Comparison of ENCODE assay signal across 18 cellular contexts in the genomic region with DNA sequence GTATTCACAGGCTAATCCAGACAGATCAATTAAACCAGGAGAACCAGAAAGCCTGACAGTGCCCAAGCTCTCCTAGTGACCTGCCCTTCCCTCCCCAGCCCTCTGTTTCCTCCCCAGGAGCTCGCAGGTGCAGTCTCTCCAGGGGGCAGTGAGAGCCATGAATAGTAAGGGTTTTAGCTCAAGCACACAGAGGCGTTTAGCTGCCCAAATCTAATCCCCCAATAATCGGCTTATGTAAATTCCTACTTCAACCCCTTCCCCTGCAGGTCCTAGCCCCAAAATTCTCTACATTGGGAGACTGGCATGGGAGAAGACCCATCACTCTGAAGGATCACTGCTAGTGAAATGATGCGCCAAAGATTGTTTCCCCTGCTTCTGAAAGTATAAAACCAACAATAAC. TPM values are rescaled to one million over a fixed set of nuclear protein-coding genes. Genes with fewer than 3 reads are reported as not detected.
A peak's percentile ranks its signal among the peaks of the same experiment; 100 is the strongest.
DNase-seq lines count a peak whose midpoint lies in the region; ATAC-seq lines count a peak whose summit lies in the region.
"Had no signal": no experiment of that assay in that cellular context is flagged by ENCODE, and none has a peak within 500 bp of the region (broad histone marks: within the 10 kb centered on the region; RNA-seq: fewer than 3 reads in every experiment).

No MANE protein-coding gene starts in this region.

- H2AK5ac ChIP-seq in mesendoderm (ENCODE audit: low read length): no peak overlapping the region

- H3K18ac ChIP-seq in mesendoderm (ENCODE audit: low read length): no peak overlapping the region

- H3K36me3 Mint-ChIP-seq in immature natural killer cell: peaks cover 0 to 2% (median 0%) of the 10 kb centered on the region in 3 donors

- H3K79me1 ChIP-seq in mesendoderm (ENCODE audit: low read length): no peaks in the 10 kb centered on the region

- H3K4me2 ChIP-seq in mesendoderm (ENCODE audit: low read length): no peak overlapping the region
- H3K4me2 ChIP-seq: BLaER1 treated with 17β-estradiol and CSF1 and Interleukin-3, amounts not matched to agents 10 nM and 100 nM had no signal

- peaks cover 4 to 10% (median 7%) of the 10 kb centered on the region in 3 donors for H3K27me3 Mint-ChIP-seq in immature natural killer cell (ENCODE audit: low read depth in 3 of 3)

- WGBS in mesendoderm (ENCODE audit: extremely low coverage, insufficient coverage, low lambda C conversion rate): no CpG with 5 or more reads among the region's 4 CpGs

- H3K79me2 ChIP-seq in mesendoderm (ENCODE audit: control insufficient read depth, insufficient read depth, low read length): no peaks in the 10 kb centered on the region

- H2BK5ac ChIP-seq in mesendoderm (ENCODE audit: low read length): no peak overlapping the region

- H3K27me3 ChIP-seq in NT2/D1 (ENCODE audit: insufficient read depth, insufficient read length) (peaks cover 26% of the 10 kb centered on the region), mesendoderm (ENCODE audit: insufficient read depth, low read length, poor library complexity) (peaks cover 10% of the 10 kb centered on the region)
- H3K27me3 ChIP-seq: SJCRH30 had no signal

- H3K4me3 ChIP-seq in NT2/D1 (ENCODE audit: insufficient read length, low read depth) (no peak overlapping the region), mesendoderm (ENCODE audit: low read length) (no peak overlapping the region)
- H3K4me3 ChIP-seq: BLaER1 treated with 17β-estradiol and CSF1 and Interleukin-3, amounts not matched to agents 10 nM and 100 nM; SJCRH30 had no signal

- DNase-seq in NCI-H1092 treated with DMSO at 0.1 percent for 48 hours (lab: John Stamatoyannopoulos, UW) (peak; percentile 7), NCI-H1092 (lab: John Stamatoyannopoulos, UW) (no peak), NCI-H146 treated with DMSO at 0.1 percent for 48 hours (lab: John Stamatoyannopoulos, UW; ENCODE audit: unreplicated experiment) (peak; percentile 59), NT2/D1 (ENCODE audit: low read depth, low spot score) (peak; percentile 57), mesendoderm (peak; percentile 19), immature natural killer cell (no peak)
- DNase-seq: DMS79; KG1; NCI-H1105; NCI-H2029 treated with DMSO at 0.1 percent for 48 hours; NCI-H446; NK-92 treated with Interleukin-12 subunit alpha and Interleukin-12 subunit beta, amount 100 ng/mL, for 24 hours; SJCRH30 had no signal

- no peak overlapping the region for H3K27ac ChIP-seq in mesendoderm (ENCODE audit: low read depth, low read length)
- H3K27ac ChIP-seq: 22Rv1; BLaER1 treated with 17β-estradiol and CSF1 and Interleukin-3, amounts not matched to agents 10 nM and 100 nM; RWPE1; SJCRH30 had no signal

- H3K23ac ChIP-seq in mesendoderm (ENCODE audit: low read length): no peak overlapping the region

- H3K4me1 ChIP-seq in NT2/D1 (ENCODE audit: insufficient read depth, insufficient read length) (peaks cover 3% of the 10 kb centered on the region), mesendoderm (ENCODE audit: control insufficient read depth, low read depth, low read length) (peaks cover 2% of the 10 kb centered on the region)

- H3K9me3 Mint-ChIP-seq in immature natural killer cell: no peaks in the 10 kb centered on the region

- ATAC-seq in GM21737 (IDR thresholded peaks at IDR 0.05; ENCODE audit: unreplicated experiment) (no peak), GM19463 (IDR thresholded peaks at IDR 0.05; ENCODE audit: unreplicated experiment) (no peak)

- H3K9ac ChIP-seq in NT2/D1 (ENCODE audit: insufficient read length, low read depth) (no peak overlapping the region), mesendoderm (ENCODE audit: low read length) (no peak overlapping the region)
- H3K9ac ChIP-seq: BLaER1 treated with 17β-estradiol and CSF1 and Interleukin-3, amounts not matched to agents 10 nM and 100 nM had no signal

- peaks cover 5 to 11% of the 10 kb centered on the region in 2 donors for H3K4me1 Mint-ChIP-seq in immature natural killer cell

- no peak overlapping the region for H3K4ac ChIP-seq in mesendoderm (ENCODE audit: low read depth, low read length)

- H2BK120ac ChIP-seq in mesendoderm (ENCODE audit: low read depth, low read length): no peak overlapping the region

- H3K27ac Mint-ChIP-seq in immature natural killer cell: no peak overlapping the region

- no peak overlapping the region for H2BK15ac ChIP-seq in mesendoderm (replicated peaks; ENCODE audit: low read depth)

- H3K36me3 ChIP-seq in NT2/D1 (ENCODE audit: insufficient read depth, insufficient read length, low read length) (no peaks in the 10 kb centered on the region), mesendoderm (ENCODE audit: control insufficient read depth, insufficient read depth, low read length) (no peaks in the 10 kb centered on the region)
- H3K36me3 ChIP-seq: BLaER1 treated with 17β-estradiol and CSF1 and Interleukin-3, amounts not matched to agents 10 nM and 100 nM; SJCRH30 had no signal

- no peaks in the 10 kb centered on the region for H3K9me3 ChIP-seq in NT2/D1 (ENCODE audit: insufficient read depth, low read length)
- H3K9me3 ChIP-seq: BLaER1 treated with 17β-estradiol and CSF1 and Interleukin-3, amounts not matched to agents 10 nM and 100 nM; SJCRH30 had no signal

- no peak overlapping the region for H4K5ac ChIP-seq in mesendoderm (ENCODE audit: low read length)

- no peak overlapping the region for H3K56ac ChIP-seq in mesendoderm (ENCODE audit: low read length)

- H4K8ac ChIP-seq in mesendoderm (ENCODE audit: low read depth, low read length): no peak overlapping the region

- no peak overlapping the region for H3K4me3 Mint-ChIP-seq in immature natural killer cell

RNA-seq across cellular contexts. Expression of gene TAL2, which starts 10.5 kb away (rescaled TPM):
- polyA plus RNA-seq in mesendoderm (2013, experiment 1 of 2): 0.42 TPM
- 0.42 TPM for polyA plus RNA-seq in mesendoderm (2013, experiment 2 of 2)
- not detected for polyA plus RNA-seq in immature natural killer cell

RNA-seq across cellular contexts. Expression of gene TMEM38B, which starts 42.5 kb away (rescaled TPM):
- polyA plus RNA-seq in mesendoderm (2013, experiment 1 of 2): 7.1 TPM
- polyA plus RNA-seq in mesendoderm (2013, experiment 2 of 2): 8.6 TPM
- polyA plus RNA-seq in immature natural killer cell: 10 to 100 TPM; 15.9 to 21.3 (median 17.9) TPM

Comparison
In these comparisons a context has a peak if more than half of its experiments do, and no peak if none do; other contexts are left out.
1. DNase-seq: peak in NCI-H1092 treated with DMSO at 0.1 percent for 48 hours (single experiment), NCI-H146 treated with DMSO at 0.1 percent for 48 hours (single experiment), NT2/D1 (single experiment) and mesendoderm (single experiment); none in NCI-H1092 (single experiment) and immature natural killer cell (0 of 3).